In the genomic region with DNA sequence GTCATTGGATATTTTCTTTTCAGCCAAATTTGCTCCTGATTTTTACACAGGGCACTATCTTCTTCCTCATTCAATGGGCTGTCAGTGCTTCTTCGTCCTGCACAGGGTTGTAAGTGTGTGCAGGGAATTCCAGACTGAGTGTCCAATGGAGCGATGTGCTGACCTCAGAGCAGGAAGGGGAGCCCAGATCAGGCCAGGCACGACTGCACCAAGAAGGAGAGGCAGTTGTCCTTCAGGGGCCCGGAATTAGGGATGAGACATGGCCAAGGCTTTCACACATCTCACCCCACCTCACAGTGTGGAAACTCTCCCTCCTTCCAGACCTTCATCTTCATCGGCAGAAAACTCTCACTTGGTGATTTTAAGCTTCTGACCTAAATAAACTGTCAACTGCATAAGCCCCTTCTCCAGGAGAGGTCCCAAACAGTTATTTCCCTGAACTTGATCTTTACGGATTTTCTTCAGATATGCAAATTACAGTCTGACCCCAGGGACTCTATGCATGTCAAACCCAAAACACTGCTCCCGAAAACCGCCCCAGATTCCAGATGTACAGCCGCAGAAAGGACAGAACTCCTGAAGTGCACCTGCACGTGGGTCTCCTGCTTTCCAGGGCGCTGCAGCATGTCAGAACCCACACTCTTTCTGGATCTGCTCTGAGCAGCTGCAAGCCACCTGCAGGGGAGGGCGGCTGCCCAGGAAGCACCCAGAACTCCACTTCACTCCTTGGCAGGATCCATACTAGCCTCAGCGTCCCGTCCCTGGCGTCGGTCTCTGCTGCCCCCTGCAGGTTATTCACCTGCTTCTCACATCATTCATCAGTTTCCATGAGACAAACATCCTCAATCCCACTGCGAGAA, we compare ENCODE assay signal across 8 cellular contexts.
DNase-seq lines count a peak whose midpoint lies in the region; ATAC-seq lines count a peak whose summit lies in the region.

No MANE protein-coding gene starts in this region.

- no peaks in the 10 kb centered on the region for H3K27me3 Mint-ChIP-seq in memory B cell

- H3K27ac Mint-ChIP-seq in memory B cell: no peak overlapping the region

- peak; percentile 4 for DNase-seq in NCI-H1694 (lab: John Stamatoyannopoulos, UW)
- no peak for DNase-seq in NCI-H1694 treated with DMSO at 0.1 percent for 48 hours (lab: John Stamatoyannopoulos, UW)
- peak; percentile 60 for DNase-seq in HK-2 (ENCODE audit: unreplicated experiment)
- DNase-seq in NCI-H82 treated with DMSO at 0.1 percent for 48 hours (lab: John Stamatoyannopoulos, UW; ENCODE audit: unreplicated experiment): peak; percentile 70
- peak; percentile 72 to 76 for DNase-seq in activated CD8-positive, alpha-beta memory T cell treated with anti-CD3 and anti-CD28 coated beads for 1 hour (ENCODE audit: extremely low read depth in 1 of 2, low read depth in 1 of 2)
- peak; percentile 83 for DNase-seq in effector CD8-positive, alpha-beta T cell (lab: John Stamatoyannopoulos, UW)
- peak; percentile 80 to 82 for DNase-seq in memory B cell (ENCODE audit: low spot score in 2 of 2)
- DNase-seq in stimulated activated CD4-positive, alpha-beta T cell treated with anti-CD3 and anti-CD28 coated beads, TNF-alpha, amount 100 ng/mL, for 4 hours (ENCODE audit: low read depth in 3 of 3): peak; percentile 68 to 77 (median 70)

- H3K9me3 Mint-ChIP-seq in memory B cell: peaks cover 6% of the 10 kb centered on the region

- H3K36me3 Mint-ChIP-seq in memory B cell: peaks cover 11% of the 10 kb centered on the region

- peak; percentile 69 for ATAC-seq in memory B cell (ENCODE audit: low read depth)

- peak overlapping the region; percentile 79 for H3K4me3 Mint-ChIP-seq in memory B cell

- peaks cover 23% of the 10 kb centered on the region for H3K4me1 Mint-ChIP-seq in memory B cell
